18 cellular contexts compared by ENCODE assay signal in the genomic region with DNA sequence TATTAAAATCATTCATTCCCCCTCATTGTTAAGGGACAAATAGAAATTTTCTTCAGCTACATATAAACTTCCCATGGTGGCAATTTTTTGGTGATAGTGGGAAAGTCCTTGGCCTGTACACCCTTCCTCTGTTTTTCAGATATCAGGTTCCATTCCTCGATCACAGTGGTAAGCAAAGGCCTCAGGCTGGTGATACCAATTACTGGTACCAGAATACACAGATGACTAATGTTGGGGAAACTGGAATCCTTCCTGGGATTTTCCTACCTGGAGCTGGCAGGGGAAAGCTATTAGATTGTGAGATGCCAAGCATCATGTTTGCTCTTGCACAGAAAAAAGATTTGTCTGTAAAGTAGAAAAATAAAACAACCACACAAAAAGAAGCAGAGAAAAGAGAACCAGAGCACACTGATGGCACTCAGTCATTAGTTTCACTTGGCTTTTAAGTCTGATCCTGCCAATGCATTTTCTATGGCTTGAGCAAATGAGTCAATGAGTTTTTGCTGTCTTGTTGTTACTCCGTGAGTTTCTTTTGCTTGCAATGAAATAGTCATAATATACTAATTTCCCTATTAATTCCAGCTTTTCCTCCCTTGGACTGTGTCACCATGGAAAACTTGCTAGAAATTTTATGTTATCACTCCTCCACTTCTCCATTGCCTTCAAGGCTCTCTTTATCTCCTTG.
"Had no signal": no experiment of that assay in that cellular context is flagged by ENCODE, and none has a peak within 500 bp of the region (broad histone marks: within the 10 kb centered on the region; RNA-seq: fewer than 3 reads in every experiment).

No MANE protein-coding gene starts in this region.

- H3K27me3 Mint-ChIP-seq: stimulated activated naive CD8-positive, alpha-beta T cell treated with anti-CD3 and anti-CD28 coated beads, Interleukin-15, amount 100 ng/mL, for 72 hours had no signal

- H3K4me1 Mint-ChIP-seq: stimulated activated naive CD8-positive, alpha-beta T cell treated with anti-CD3 and anti-CD28 coated beads, Interleukin-15, amount 100 ng/mL, for 72 hours had no signal

- H3K9me3 Mint-ChIP-seq: neural crest cell; stimulated activated naive CD8-positive, alpha-beta T cell treated with anti-CD3 and anti-CD28 coated beads, Interleukin-15, amount 100 ng/mL, for 72 hours had no signal

- H3K9me3 ChIP-seq: gastrocnemius medialis, pancreas, testis, upper lobe of right lung had no signal

- FAIRE-seq: colon, endothelial cell of umbilical vein, kidney had no signal

- H3K4me3 ChIP-seq: gastrocnemius medialis, pancreas, testis, upper lobe of right lung had no signal

- H3K4me3 Mint-ChIP-seq: activated CD8-positive, alpha-beta T cell treated with anti-CD3 and anti-CD28 coated beads, Interleukin-2, amount 10 ng/mL, durations not matched to agents 7 days and 5 days; neural crest cell; stimulated activated naive CD8-positive, alpha-beta T cell treated with anti-CD3 and anti-CD28 coated beads, Interleukin-15, amount 100 ng/mL, for 72 hours had no signal

- H3K27ac ChIP-seq: gastrocnemius medialis, pancreas, testis, upper lobe of right lung had no signal

- H3K27me3 ChIP-seq: gastrocnemius medialis, pancreas, testis, upper lobe of right lung had no signal

- H3K27ac Mint-ChIP-seq: activated CD8-positive, alpha-beta T cell treated with anti-CD3 and anti-CD28 coated beads, Interleukin-2, amount 10 ng/mL, durations not matched to agents 7 days and 5 days; stimulated activated naive CD8-positive, alpha-beta T cell treated with anti-CD3 and anti-CD28 coated beads, Interleukin-15, amount 100 ng/mL, for 72 hours had no signal

- ATAC-seq: activated CD8-positive, alpha-beta T cell treated with anti-CD3 and anti-CD28 coated beads, Interleukin-2, amount 10 ng/mL, durations not matched to agents 7 days and 5 days; left ventricle myocardium superior; stimulated activated naive CD8-positive, alpha-beta T cell treated with anti-CD3 and anti-CD28 coated beads, Interleukin-15, amount 100 ng/mL, for 72 hours; upper lobe of right lung had no signal

- H3K4me1 ChIP-seq: pancreas, testis, upper lobe of right lung had no signal

- DNase-seq: activated CD4-positive, alpha-beta T cell treated with anti-CD3 and anti-CD28 coated beads for 48 hours; activated CD8-positive, alpha-beta memory T cell treated with anti-CD3 and anti-CD28 coated beads, Interleukin-2, amount 50 U/mL, for 48 hours; activated CD8-positive, alpha-beta T cell treated with anti-CD3 and anti-CD28 coated beads, Interleukin-2, amount 10 ng/mL, durations not matched to agents 7 days and 5 days; activated naive CD4-positive, alpha-beta T cell; aorta; gastrocnemius medialis; kidney; left ventricle myocardium superior; pancreas; stimulated activated CD4-positive, alpha-beta T cell treated with anti-CD3 and anti-CD28 coated beads, Interleukin-4, amount 100 ng/mL, for 1 hour; stimulated activated CD8-positive, alpha-beta memory T cell treated with anti-CD3 and anti-CD28 coated beads, Interleukin-4, amount 100 ng/mL, for 48 hours; stimulated activated naive CD8-positive, alpha-beta T cell treated with anti-CD3 and anti-CD28 coated beads, Interleukin-15, amount 100 ng/mL, for 72 hours; T-helper 9 cell; testis; upper lobe of right lung had no signal

- H3K36me3 ChIP-seq: gastrocnemius medialis, pancreas, upper lobe of right lung had no signal
